ENCODE assay signal across 1 cellular context in the genomic region with DNA sequence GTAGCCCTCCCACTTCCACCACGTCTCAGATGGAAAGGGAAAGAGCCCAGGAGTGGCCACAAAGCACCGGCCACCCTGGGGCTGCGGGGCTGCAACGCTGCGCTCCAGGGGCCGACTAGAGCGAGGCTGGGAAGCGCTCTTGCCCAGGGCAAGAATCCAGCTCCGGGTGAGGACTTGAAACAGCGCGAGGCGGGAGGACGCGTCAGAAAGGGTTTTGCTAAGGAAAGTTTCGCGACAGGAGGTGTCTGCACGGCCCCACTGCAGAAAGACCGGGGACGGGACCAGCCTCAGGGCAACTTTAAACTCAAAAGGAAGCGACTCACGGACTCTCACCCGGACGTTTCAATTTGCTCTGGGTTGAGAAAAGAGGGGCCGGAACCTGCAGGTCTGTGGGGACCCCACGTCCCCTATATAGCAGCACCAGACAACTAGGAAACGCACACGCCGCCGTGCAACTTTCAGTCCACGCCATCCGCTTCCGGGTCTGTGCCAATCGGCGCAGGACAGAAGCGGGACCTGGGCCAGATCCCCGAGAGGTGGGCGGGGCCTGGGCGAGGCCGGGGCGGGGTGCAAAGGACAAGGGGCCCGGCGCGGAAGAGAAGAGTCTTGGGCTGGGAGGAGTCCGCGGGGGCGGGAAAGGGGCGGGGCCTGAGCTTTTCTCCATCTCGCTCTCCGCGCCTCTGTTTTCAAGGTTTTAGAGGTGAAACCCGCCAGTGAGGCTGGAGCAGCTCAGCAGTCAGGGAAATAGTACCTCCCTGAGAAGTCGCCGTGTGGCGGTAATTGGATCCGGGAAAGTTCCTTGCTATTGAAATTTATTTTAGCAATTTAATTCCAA.
TF ChIP-seq lines count a peak whose summit lies in the region.

A gene (minus strand): TSS at position 488 of the 835 bp plus-strand sequence. CDS start 6,792 bp downstream, outside the sequence.

TF ChIP-seq in HepG2, 621 proteins besides CTCF, POLR2A, EP300 and RAD21 (continued from another document and continues in another):
- TF ChIP-seq EHMT2 (IDR thresholded peaks at IDR 0.05; ENCODE audit: borderline replicate concordance, low read depth, low read length) (no peak), SALL2 (CRISPR knock-in tag; IDR thresholded peaks at IDR 0.05) (peak; percentile 64; the same call in 1 of the 2 replicates), ZNF17 (CRISPR knock-in tag; IDR thresholded peaks at IDR 0.05) (no peak), RBFOX2 (IDR thresholded peaks at IDR 0.05; ENCODE audit: low read depth, low read length) (peak; percentile 71), SMC3 (IDR thresholded peaks at IDR 0.05; ENCODE audit: low read length) (no peak), JDP2 (CRISPR knock-in tag; IDR thresholded peaks at IDR 0.05; ENCODE audit: borderline replicate concordance) (no peak), PTBP1 (IDR thresholded peaks at IDR 0.05; ENCODE audit: low read depth, low read length, poor library complexity, severe bottlenecking) (peak; percentile 59), TP53 (CRISPR knock-in tag; conservative IDR thresholded peaks at IDR 0.05) (no peak), SP2 (CRISPR knock-in tag; IDR thresholded peaks at IDR 0.05) (no peak), YEATS4 (CRISPR knock-in tag; IDR thresholded peaks at IDR 0.05; ENCODE audit: borderline replicate concordance) (0 out of 2 replicates have a peak, but pooled peaks have one; percentile 50), THYN1 (CRISPR knock-in tag; IDR thresholded peaks at IDR 0.05; ENCODE audit: borderline replicate concordance, low read depth) (no peak), ZNF235 (CRISPR knock-in tag; IDR thresholded peaks at IDR 0.05; ENCODE audit: borderline replicate concordance) (no peak), ZNF20 (CRISPR knock-in tag; IDR thresholded peaks at IDR 0.05) (no peak), ZNF780A (CRISPR knock-in tag; IDR thresholded peaks at IDR 0.05) (no peak), SALL1 (CRISPR knock-in tag; IDR thresholded peaks at IDR 0.05) (peak; percentile 35; the same call in 1 of the 2 replicates), NPAS2 (CRISPR knock-in tag; IDR thresholded peaks at IDR 0.05; ENCODE audit: borderline replicate concordance) (no peak), TEAD2 (CRISPR knock-in tag; IDR thresholded peaks at IDR 0.05) (no peak), CEBPB (IDR thresholded peaks at IDR 0.05; ENCODE audit: borderline replicate concordance, low read depth, low read length) (peak; percentile 71; the same call in 1 of the 2 replicates), TCF7L2 (IDR thresholded peaks at IDR 0.05; ENCODE audit: low read depth, low read length) (no peak), NFE2L1 (CRISPR knock-in tag; IDR thresholded peaks at IDR 0.05; ENCODE audit: borderline replicate concordance) (no peak), ARHGAP35 (CRISPR knock-in tag; IDR thresholded peaks at IDR 0.05; ENCODE audit: borderline replicate concordance) (no peak), ZNF124 (CRISPR knock-in tag; IDR thresholded peaks at IDR 0.05) (no peak; the same call in 1 of the 2 replicates), SIN3A (IDR thresholded peaks at IDR 0.05; ENCODE audit: borderline replicate concordance, low read depth, low read length) (peak; percentile 83; the same call in 1 of the 2 replicates), RBAK (CRISPR knock-in tag; IDR thresholded peaks at IDR 0.05) (no peak), ZNF619 (CRISPR knock-in tag; IDR thresholded peaks at IDR 0.05) (no peak), FIP1L1 (IDR thresholded peaks at IDR 0.05; ENCODE audit: borderline replicate concordance, insufficient read depth, low read depth, low read length) (no peak), RFX3 (CRISPR knock-in tag; IDR thresholded peaks at IDR 0.05) (no peak), TSC22D2 (CRISPR knock-in tag; IDR thresholded peaks at IDR 0.05; ENCODE audit: borderline replicate concordance) (no peak), ZNF556 (CRISPR knock-in tag; IDR thresholded peaks at IDR 0.05; ENCODE audit: borderline replicate concordance) (peak; percentile 100), IRF2 (CRISPR knock-in tag; IDR thresholded peaks at IDR 0.05) (peak; percentile 65; the same call in 1 of the 2 replicates), TEAD3 (CRISPR knock-in tag; optimal IDR thresholded peaks at IDR 0.05; ENCODE audit: borderline replicate concordance) (peak; percentile 17), YY1 (IDR thresholded peaks at IDR 0.05; ENCODE audit: insufficient read depth, insufficient replicate concordance, low read depth, low read length) (no peak), ZNF468 (CRISPR knock-in tag; IDR thresholded peaks at IDR 0.05) (no peak), PHF20 (CRISPR knock-in tag; IDR thresholded peaks at IDR 0.05) (peak; percentile 56; the same call in 1 of the 2 replicates)
- TF ChIP-seq, protein P1, sequence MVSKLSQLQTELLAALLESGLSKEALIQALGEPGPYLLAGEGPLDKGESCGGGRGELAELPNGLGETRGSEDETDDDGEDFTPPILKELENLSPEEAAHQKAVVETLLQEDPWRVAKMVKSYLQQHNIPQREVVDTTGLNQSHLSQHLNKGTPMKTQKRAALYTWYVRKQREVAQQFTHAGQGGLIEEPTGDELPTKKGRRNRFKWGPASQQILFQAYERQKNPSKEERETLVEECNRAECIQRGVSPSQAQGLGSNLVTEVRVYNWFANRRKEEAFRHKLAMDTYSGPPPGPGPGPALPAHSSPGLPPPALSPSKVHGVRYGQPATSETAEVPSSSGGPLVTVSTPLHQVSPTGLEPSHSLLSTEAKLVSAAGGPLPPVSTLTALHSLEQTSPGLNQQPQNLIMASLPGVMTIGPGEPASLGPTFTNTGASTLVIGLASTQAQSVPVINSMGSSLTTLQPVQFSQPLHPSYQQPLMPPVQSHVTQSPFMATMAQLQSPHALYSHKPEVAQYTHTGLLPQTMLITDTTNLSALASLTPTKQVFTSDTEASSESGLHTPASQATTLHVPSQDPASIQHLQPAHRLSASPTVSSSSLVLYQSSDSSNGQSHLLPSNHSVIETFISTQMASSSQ (IDR thresholded peaks at IDR 0.05; ENCODE audit: low read depth) = no peak
- TF ChIP-seq, protein P1 (CRISPR knock-in tag; IDR thresholded peaks at IDR 0.05; ENCODE audit: borderline replicate concordance) = peak; percentile 20; the same call in 1 of the 2 replicates
- TF ChIP-seq, protein P2, sequence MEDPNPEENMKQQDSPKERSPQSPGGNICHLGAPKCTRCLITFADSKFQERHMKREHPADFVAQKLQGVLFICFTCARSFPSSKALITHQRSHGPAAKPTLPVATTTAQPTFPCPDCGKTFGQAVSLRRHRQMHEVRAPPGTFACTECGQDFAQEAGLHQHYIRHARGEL (CRISPR knock-in tag; IDR thresholded peaks at IDR 0.05) = no peak
- TF ChIP-seq, protein P3, sequence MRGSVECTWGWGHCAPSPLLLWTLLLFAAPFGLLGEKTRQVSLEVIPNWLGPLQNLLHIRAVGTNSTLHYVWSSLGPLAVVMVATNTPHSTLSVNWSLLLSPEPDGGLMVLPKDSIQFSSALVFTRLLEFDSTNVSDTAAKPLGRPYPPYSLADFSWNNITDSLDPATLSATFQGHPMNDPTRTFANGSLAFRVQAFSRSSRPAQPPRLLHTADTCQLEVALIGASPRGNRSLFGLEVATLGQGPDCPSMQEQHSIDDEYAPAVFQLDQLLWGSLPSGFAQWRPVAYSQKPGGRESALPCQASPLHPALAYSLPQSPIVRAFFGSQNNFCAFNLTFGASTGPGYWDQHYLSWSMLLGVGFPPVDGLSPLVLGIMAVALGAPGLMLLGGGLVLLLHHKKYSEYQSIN (CRISPR knock-in tag; IDR thresholded peaks at IDR 0.05; ENCODE audit: borderline replicate concordance) = no peak
- TF ChIP-seq, protein P4, sequence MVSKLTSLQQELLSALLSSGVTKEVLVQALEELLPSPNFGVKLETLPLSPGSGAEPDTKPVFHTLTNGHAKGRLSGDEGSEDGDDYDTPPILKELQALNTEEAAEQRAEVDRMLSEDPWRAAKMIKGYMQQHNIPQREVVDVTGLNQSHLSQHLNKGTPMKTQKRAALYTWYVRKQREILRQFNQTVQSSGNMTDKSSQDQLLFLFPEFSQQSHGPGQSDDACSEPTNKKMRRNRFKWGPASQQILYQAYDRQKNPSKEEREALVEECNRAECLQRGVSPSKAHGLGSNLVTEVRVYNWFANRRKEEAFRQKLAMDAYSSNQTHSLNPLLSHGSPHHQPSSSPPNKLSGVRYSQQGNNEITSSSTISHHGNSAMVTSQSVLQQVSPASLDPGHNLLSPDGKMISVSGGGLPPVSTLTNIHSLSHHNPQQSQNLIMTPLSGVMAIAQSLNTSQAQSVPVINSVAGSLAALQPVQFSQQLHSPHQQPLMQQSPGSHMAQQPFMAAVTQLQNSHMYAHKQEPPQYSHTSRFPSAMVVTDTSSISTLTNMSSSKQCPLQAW (CRISPR knock-in tag; IDR thresholded peaks at IDR 0.05) = 0 out of 2 replicates have a peak, but pooled peaks have one; percentile 13
- TF ChIP-seq, protein P5, sequence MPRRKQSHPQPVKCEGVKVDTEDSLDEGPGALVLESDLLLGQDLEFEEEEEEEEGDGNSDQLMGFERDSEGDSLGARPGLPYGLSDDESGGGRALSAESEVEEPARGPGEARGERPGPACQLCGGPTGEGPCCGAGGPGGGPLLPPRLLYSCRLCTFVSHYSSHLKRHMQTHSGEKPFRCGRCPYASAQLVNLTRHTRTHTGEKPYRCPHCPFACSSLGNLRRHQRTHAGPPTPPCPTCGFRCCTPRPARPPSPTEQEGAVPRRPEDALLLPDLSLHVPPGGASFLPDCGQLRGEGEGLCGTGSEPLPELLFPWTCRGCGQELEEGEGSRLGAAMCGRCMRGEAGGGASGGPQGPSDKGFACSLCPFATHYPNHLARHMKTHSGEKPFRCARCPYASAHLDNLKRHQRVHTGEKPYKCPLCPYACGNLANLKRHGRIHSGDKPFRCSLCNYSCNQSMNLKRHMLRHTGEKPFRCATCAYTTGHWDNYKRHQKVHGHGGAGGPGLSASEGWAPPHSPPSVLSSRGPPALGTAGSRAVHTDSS (CRISPR knock-in tag; conservative IDR thresholded peaks at IDR 0.05) = no peak
- TF ChIP-seq, protein P6, sequence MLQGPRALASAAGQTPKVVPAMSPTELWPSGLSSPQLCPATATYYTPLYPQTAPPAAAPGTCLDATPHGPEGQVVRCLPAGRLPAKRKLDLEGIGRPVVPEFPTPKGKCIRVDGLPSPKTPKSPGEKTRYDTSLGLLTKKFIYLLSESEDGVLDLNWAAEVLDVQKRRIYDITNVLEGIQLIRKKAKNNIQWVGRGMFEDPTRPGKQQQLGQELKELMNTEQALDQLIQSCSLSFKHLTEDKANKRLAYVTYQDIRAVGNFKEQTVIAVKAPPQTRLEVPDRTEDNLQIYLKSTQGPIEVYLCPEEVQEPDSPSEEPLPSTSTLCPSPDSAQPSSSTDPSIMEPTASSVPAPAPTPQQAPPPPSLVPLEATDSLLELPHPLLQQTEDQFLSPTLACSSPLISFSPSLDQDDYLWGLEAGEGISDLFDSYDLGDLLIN (CRISPR knock-in tag; IDR thresholded peaks at IDR 0.05; ENCODE audit: borderline replicate concordance) = no peak
- TF ChIP-seq, protein P7, sequence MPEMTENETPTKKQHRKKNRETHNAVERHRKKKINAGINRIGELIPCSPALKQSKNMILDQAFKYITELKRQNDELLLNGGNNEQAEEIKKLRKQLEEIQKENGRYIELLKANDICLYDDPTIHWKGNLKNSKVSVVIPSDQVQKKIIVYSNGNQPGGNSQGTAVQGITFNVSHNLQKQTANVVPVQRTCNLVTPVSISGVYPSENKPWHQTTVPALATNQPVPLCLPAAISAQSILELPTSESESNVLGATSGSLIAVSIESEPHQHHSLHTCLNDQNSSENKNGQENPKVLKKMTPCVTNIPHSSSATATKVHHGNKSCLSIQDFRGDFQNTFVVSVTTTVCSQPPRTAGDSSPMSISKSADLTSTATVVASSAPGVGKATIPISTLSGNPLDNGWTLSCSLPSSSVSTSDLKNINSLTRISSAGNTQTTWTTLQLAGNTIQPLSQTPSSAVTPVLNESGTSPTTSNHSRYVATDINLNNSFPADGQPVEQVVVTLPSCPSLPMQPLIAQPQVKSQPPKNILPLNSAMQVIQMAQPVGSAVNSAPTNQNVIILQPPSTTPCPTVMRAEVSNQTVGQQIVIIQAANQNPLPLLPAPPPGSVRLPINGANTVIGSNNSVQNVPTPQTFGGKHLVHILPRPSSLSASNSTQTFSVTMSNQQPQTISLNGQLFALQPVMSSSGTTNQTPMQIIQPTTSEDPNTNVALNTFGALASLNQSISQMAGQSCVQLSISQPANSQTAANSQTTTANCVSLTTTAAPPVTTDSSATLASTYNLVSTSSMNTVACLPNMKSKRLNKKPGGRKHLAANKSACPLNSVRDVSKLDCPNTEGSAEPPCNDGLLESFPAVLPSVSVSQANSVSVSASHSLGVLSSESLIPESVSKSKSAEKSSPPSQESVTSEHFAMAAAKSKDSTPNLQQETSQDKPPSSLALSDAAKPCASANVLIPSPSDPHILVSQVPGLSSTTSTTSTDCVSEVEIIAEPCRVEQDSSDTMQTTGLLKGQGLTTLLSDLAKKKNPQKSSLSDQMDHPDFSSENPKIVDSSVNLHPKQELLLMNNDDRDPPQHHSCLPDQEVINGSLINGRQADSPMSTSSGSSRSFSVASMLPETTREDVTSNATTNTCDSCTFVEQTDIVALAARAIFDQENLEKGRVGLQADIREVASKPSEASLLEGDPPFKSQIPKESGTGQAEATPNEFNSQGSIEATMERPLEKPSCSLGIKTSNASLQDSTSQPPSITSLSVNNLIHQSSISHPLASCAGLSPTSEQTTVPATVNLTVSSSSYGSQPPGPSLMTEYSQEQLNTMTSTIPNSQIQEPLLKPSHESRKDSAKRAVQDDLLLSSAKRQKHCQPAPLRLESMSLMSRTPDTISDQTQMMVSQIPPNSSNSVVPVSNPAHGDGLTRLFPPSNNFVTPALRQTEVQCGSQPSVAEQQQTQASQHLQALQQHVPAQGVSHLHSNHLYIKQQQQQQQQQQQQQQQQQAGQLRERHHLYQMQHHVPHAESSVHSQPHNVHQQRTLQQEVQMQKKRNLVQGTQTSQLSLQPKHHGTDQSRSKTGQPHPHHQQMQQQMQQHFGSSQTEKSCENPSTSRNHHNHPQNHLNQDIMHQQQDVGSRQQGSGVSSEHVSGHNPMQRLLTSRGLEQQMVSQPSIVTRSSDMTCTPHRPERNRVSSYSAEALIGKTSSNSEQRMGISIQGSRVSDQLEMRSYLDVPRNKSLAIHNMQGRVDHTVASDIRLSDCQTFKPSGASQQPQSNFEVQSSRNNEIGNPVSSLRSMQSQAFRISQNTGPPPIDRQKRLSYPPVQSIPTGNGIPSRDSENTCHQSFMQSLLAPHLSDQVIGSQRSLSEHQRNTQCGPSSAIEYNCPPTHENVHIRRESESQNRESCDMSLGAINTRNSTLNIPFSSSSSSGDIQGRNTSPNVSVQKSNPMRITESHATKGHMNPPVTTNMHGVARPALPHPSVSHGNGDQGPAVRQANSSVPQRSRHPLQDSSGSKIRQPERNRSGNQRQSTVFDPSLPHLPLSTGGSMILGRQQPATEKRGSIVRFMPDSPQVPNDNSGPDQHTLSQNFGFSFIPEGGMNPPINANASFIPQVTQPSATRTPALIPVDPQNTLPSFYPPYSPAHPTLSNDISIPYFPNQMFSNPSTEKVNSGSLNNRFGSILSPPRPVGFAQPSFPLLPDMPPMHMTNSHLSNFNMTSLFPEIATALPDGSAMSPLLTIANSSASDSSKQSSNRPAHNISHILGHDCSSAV (CRISPR knock-in tag; IDR thresholded peaks at IDR 0.05; ENCODE audit: borderline replicate concordance) = no peak
